In the genomic region with DNA sequence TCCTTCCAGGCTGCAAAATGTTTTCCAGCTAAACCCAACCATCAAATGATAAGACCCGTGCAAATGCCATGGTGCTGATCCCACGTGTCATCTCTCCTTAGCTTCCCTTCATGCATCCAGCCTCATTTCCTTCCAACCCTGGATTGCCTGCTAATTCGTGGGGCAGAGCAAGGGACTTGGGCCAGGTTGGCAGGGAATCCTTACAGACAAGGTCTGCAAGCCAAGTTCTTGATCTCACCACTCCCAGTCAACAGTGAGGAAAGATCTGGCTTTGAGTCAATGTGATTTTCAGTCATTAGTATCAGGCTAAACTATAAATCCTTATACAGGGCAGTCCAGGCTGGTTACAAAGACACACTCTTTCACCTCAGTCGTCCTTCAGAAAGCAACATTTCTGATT, we compare ENCODE assay signal across 24 cellular contexts.
"Had no signal": no experiment of that assay in that cellular context is flagged by ENCODE, and none has a peak within 500 bp of the region (broad histone marks: within the 10 kb centered on the region; RNA-seq: fewer than 3 reads in every experiment).

No MANE protein-coding gene starts in this region.

- H3K36me3 ChIP-seq: left lung, neural progenitor cell, ovary, thoracic aorta, transverse colon had no signal

- H3K27me3 ChIP-seq: left lung, neural progenitor cell, ovary, transverse colon had no signal

- H3K4me1 ChIP-seq: left lung, transverse colon had no signal

- DNase-seq: dermis blood vessel endothelial cell; erythroblast; foreskin melanocyte; head of caudate nucleus; hippocampal formation; kidney glomerular epithelial cell; left lung; mesenchymal stem cell; midbrain; nucleus accumbens; ovary; stimulated activated CD4-positive, alpha-beta T cell treated with anti-CD3 and anti-CD28 coated beads, Interleukin-2, amount 100 ng/mL, for 24 hours; stimulated activated CD4-positive, alpha-beta T cell treated with anti-CD3 and anti-CD28 coated beads, Interleukin-4, amount 100 ng/mL, for 4 hours; stimulated activated naive B cell treated with anti-CD40 and anti-IgM and Interleukin-4, amounts not matched to agents 10 μg/mL and 1 μg/mL and 100 μg/mL, for 72 hours; stimulated activated naive CD8-positive, alpha-beta T cell treated with anti-CD3 and anti-CD28 coated beads, Interleukin-15, amount 100 ng/mL, for 72 hours; substantia nigra; transverse colon had no signal

- H3K4me3 ChIP-seq: left lung, lung, neural progenitor cell, ovary, thoracic aorta, transverse colon had no signal

- H3K27ac ChIP-seq: left lung, neural progenitor cell, ovary, thoracic aorta, transverse colon had no signal

- H3K9me3 ChIP-seq: left lung, ovary, thoracic aorta, transverse colon had no signal

- ATAC-seq: left lung; natural killer cell treated with Interleukin-12 subunit alpha and Interleukin-12 subunit beta and Interleukin-15 and Interleukin-18, amount 100 ng/mL, for 72 hours; sciatic nerve; stimulated activated naive B cell treated with anti-CD40 and anti-IgM and Interleukin-4, amounts not matched to agents 10 μg/mL and 1 μg/mL and 100 μg/mL, for 72 hours; stimulated activated naive CD8-positive, alpha-beta T cell treated with anti-CD3 and anti-CD28 coated beads, Interleukin-15, amount 100 ng/mL, for 72 hours had no signal

- FAIRE-seq: colon, endothelial cell of umbilical vein had no signal
